ENCODE assay signal across 21 cellular contexts in the genomic region with DNA sequence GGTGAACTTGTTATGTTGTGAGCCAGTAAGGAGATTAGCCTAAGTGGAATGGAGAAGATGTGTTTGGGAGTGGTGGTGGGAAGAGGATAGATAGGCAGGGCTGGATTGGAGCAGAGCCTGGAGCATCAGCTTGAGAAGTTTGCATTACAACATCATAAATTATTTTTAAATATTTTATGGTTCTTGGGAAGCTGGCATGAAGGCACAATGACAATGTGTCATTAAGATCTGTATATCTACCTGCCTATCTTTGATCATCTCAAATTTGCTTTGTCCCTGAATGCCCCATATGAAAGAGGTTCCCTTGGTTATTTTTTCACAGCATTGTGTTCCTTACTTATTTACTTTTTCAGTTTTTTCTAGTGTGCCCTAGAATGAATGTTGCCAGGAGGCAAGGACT. TPM values are rescaled to one million over a fixed set of nuclear protein-coding genes. Genes with fewer than 3 reads are reported as not detected.
DNase-seq lines count a peak whose midpoint lies in the region; ATAC-seq and TF ChIP-seq lines count a peak whose summit lies in the region.
"Had no signal": no experiment of that assay in that cellular context is flagged by ENCODE, and none has a peak within 500 bp of the region (broad histone marks: within the 10 kb centered on the region; RNA-seq: fewer than 3 reads in every experiment).

No MANE protein-coding gene starts in this region.

- DNase-seq in LNCaP clone FGC (ENCODE audit: low read depth) (peak; percentile 99), esophagus squamous epithelium (lab: John Stamatoyannopoulos, UW) (no peak), suprapubic skin (ENCODE audit: low spot score in 2 of 2) (no peak), left ventricle myocardium superior (no peak)
- DNase-seq: CD4-positive, alpha-beta memory T cell; DMS153; DMS79; GDM1; GOT3; H7; HFFc6 had no signal

- TF ChIP-seq EP300 in suprapubic skin (IDR thresholded peaks at IDR 0.05): no peak

- H3K27me3 ChIP-seq in esophagus squamous epithelium: peaks cover 0 to 6% (median 0%) of the 10 kb centered on the region in 4 donors
- no peaks in the 10 kb centered on the region for H3K27me3 ChIP-seq in suprapubic skin

- H3K36me3 ChIP-seq in esophagus squamous epithelium (no peaks in the 10 kb centered on the region), suprapubic skin (no peaks in the 10 kb centered on the region)
- H3K36me3 ChIP-seq: BLaER1 treated with 17β-estradiol and CSF1 and Interleukin-3, amounts not matched to agents 10 nM and 100 nM had no signal

- H3K4me1 ChIP-seq in esophagus squamous epithelium (peaks cover 19 to 58% (median 19%) of the 10 kb centered on the region in 3 donors), suprapubic skin (peaks cover 33% of the 10 kb centered on the region)

- ATAC-seq in left ventricle myocardium superior (no peak), HG03378 (IDR thresholded peaks at IDR 0.05; ENCODE audit: unreplicated experiment) (no peak), HG03565 (IDR thresholded peaks at IDR 0.05; ENCODE audit: unreplicated experiment) (no peak)
- ATAC-seq: HCT116 had no signal

- H3K27ac ChIP-seq in VCaP: peak overlapping the region; percentile 99
- peak overlapping the region; percentile 44 to 84 (median 76) for H3K27ac ChIP-seq in esophagus squamous epithelium
- peak overlapping the region; percentile 18 for H3K27ac ChIP-seq in suprapubic skin
- H3K27ac ChIP-seq: BLaER1 treated with 17β-estradiol and CSF1 and Interleukin-3, amounts not matched to agents 10 nM and 100 nM; HL-60 had no signal

- intact Hi-C loops in esophagus squamous epithelium (cut with DNase I) (no loop called here), left ventricle myocardium superior (cut with micrococcal nuclease) (loop anchor here (5.0 kb wide), 2 partner anchors 251 to 266 kb away; no protein-coding TSS in a partner anchor)

- H3K9me3 ChIP-seq in esophagus squamous epithelium: no peaks in the 10 kb centered on the region
- no peaks in the 10 kb centered on the region for H3K9me3 ChIP-seq in suprapubic skin

- H3K4me3 ChIP-seq in LNCaP clone FGC (ENCODE audit: low read depth, low read length) (no peak overlapping the region), esophagus squamous epithelium (no peak overlapping the region), suprapubic skin (no peak overlapping the region)
- H3K4me3 ChIP-seq: BLaER1 treated with 17β-estradiol and CSF1 and Interleukin-3, amounts not matched to agents 10 nM and 100 nM had no signal

- TF ChIP-seq CTCF in LNCaP clone FGC (IDR thresholded peaks at IDR 0.05; ENCODE audit: control insufficient read depth, extremely low read depth, insufficient read depth) (no peak), VCaP (conservative IDR thresholded peaks at IDR 0.05) (no peak), esophagus squamous epithelium (IDR thresholded peaks at IDR 0.05) (no peak), suprapubic skin (IDR thresholded peaks at IDR 0.05) (no peak)

- TF ChIP-seq POLR2A in esophagus squamous epithelium (IDR thresholded peaks at IDR 0.05) (no peak), suprapubic skin (IDR thresholded peaks at IDR 0.05) (no peak)

RNA-seq across cellular contexts. Expression of a gene that starts 32.3 kb away (rescaled TPM):
- under 1 TPM in 1 of 4 donors, not detected in 3; 0.18 TPM for total RNA-seq in esophagus squamous epithelium
- total RNA-seq in suprapubic skin: not detected
- not detected for total RNA-seq in left ventricle myocardium superior
- total RNA-seq: A172; B cell; CD4-positive, alpha-beta memory T cell; Daoy; H7; HFFc6; HT1080 had no signal

RNA-seq across cellular contexts. Expression of a gene that starts 32.7 kb away (rescaled TPM):
- total RNA-seq in esophagus squamous epithelium: under 1 TPM; 0.09 to 0.95 (median 0.14) TPM
- total RNA-seq in suprapubic skin: 10 to 100 TPM in 3 of 4 donors, 1 to 10 TPM in 1; 9.0 to 40.3 (median 18.2) TPM
- total RNA-seq in left ventricle myocardium superior: not detected
- total RNA-seq: A172; B cell; CD4-positive, alpha-beta memory T cell; Daoy; H7; HFFc6; HT1080 had no signal

Comparison
In these comparisons a context has a peak if more than half of its experiments do, and no peak if none do; other contexts are left out.
1. H3K27ac ChIP-seq: peak in every context shown above with its lines; median percentile 99 in VCaP; 76 in esophagus squamous epithelium; 18 in suprapubic skin.